Comparison of ENCODE assay signal across 23 cellular contexts in genomic region chr3:197434841-197435240, GRCh38.
"Had no signal": no experiment of that assay in that cellular context is flagged by ENCODE, and none has a peak within 500 bp of the region (broad histone marks: within the 10 kb centered on the region; RNA-seq: fewer than 3 reads in every experiment).

No MANE protein-coding gene starts in this region.

- H3K4me3 Mint-ChIP-seq: IgD-negative memory B cell; T-cell; T-helper 1 cell treated with Interleukin-12 subunit alpha and Interleukin-12 subunit beta and Interleukin-4 antibody, amounts not matched to agents 30 μg/mL and 1 μg/mL, for 36 hours had no signal

- H3K27ac Mint-ChIP-seq: IgD-negative memory B cell; T-cell; T-helper 1 cell treated with Interleukin-12 subunit alpha and Interleukin-12 subunit beta and Interleukin-4 antibody, amounts not matched to agents 30 μg/mL and 1 μg/mL, for 36 hours had no signal

- H3K4me2 ChIP-seq: KMS-11, SK-N-SH had no signal

- H3K27ac ChIP-seq: HL-60, KMS-11, RWPE1 had no signal

- ATAC-seq: K562, Panc1, PC-3, T-cell had no signal

- H3K36me3 Mint-ChIP-seq: IgD-negative memory B cell, T-cell had no signal

- H3K4me3 ChIP-seq: K562 had no signal

- H3K9me2 ChIP-seq: SK-N-SH had no signal

- H3K9me3 Mint-ChIP-seq: IgD-negative memory B cell; T-cell; T-helper 1 cell treated with Interleukin-12 subunit alpha and Interleukin-12 subunit beta and Interleukin-4 antibody, amounts not matched to agents 30 μg/mL and 1 μg/mL, for 36 hours had no signal

- DNase-seq: Kasumi-1, NCI-H1092 treated with DMSO at 0.1 percent for 48 hours, NCI-H1436, NCI-H187, NCI-H2029, NCI-H2081 treated with DMSO at 0.1 percent for 48 hours, NCI-H345, NCI-H446 treated with DMSO at 0.1 percent for 48 hours, NCI-H510A treated with DMSO at 0.1 percent for 48 hours, NCI-H526, NCI-H82, PC-3, SHP77, SK-N-SH, SW 1271, T-cell had no signal
